Comparison of ENCODE assay signal across 8 cellular contexts in genomic region chr15:51830279-51830806, GRCh38. TPM values are rescaled to one million over a fixed set of nuclear protein-coding genes. Genes with fewer than 3 reads are reported as not detected.
DNase-seq lines count a peak whose midpoint lies in the region; ATAC-seq and TF ChIP-seq lines count a peak whose summit lies in the region.

No MANE protein-coding gene starts in this region.

- CTCF ChIA-PET in activated naive CD4-positive, alpha-beta T cell treated with anti-CD3 and anti-CD28 coated beads, Interleukin-2, amount 10 ng/mL, durations not matched to agents 7 days and 5 days (lab: Charles Lee), result interaction anchor here (0.7 to 1.3 kb wide), 2 partner anchors 9 to 10 kb away, joined by 3 to 4 read pairs; no protein-coding TSS in a partner anchor

- H3K4me3 ChIP-seq in NT2/D1 (ENCODE audit: insufficient read length, low read depth) (peak overlapping the region; percentile 70), choroid plexus epithelial cell (ENCODE audit: low read depth, low read length) (peak overlapping the region; percentile 89), lung (peak overlapping the region; percentile 94), transverse colon (peak overlapping the region; percentile 78 to 95 (median 85))

- TF ChIP-seq EP300 in transverse colon (IDR thresholded peaks at IDR 0.05; ENCODE audit: low read depth), result no peak

- TF ChIP-seq POLR2A in transverse colon (IDR thresholded peaks at IDR 0.05), result no peak

- WGBS in lung, 2 donors, result 0 to 1% methylated on average over 8 of the region's 8 CpGs
- WGBS in transverse colon (ENCODE audit: low coverage in 1 of 2), 2 donors, result 0 to 3% methylated on average over 6 to 8 of the region's 8 CpGs

- H3K9ac ChIP-seq in NT2/D1 (ENCODE audit: insufficient read length, low read depth), result peak overlapping the region; percentile 93

- intact Hi-C loops in transverse colon (cut with DNase I; ENCODE audit: low total_unique reads), result no loop called here

- H3K27me3 Mint-ChIP-seq in activated naive CD4-positive, alpha-beta T cell treated with anti-CD3 and anti-CD28 coated beads, Interleukin-2, amount 10 ng/mL, durations not matched to agents 7 days and 5 days, result peaks cover 10% of the 10 kb centered on the region

- H3K27me3 ChIP-seq in NT2/D1 (ENCODE audit: insufficient read depth, insufficient read length) (no peaks in the 10 kb centered on the region), lung (ENCODE audit: control insufficient read depth, insufficient read depth) (no peaks in the 10 kb centered on the region), transverse colon (no peaks in the 10 kb centered on the region)

- H3K4me1 ChIP-seq in NT2/D1 (ENCODE audit: insufficient read depth, insufficient read length) (no peaks in the 10 kb centered on the region), lung (ENCODE audit: control insufficient read depth in 2 of 2, insufficient read depth in 2 of 2, low read length in 2 of 2) (peaks cover 7 to 12% of the 10 kb centered on the region in 2 donors), transverse colon (peaks cover 10 to 50% (median 29%) of the 10 kb centered on the region in 4 donors)

- H3K36me3 ChIP-seq in NT2/D1 (ENCODE audit: insufficient read depth, insufficient read length, low read length) (no peaks in the 10 kb centered on the region), lung (ENCODE audit: control insufficient read depth in 2 of 2, insufficient read depth in 2 of 2, low read length in 2 of 2) (no peaks in the 10 kb centered on the region), transverse colon (no peaks in the 10 kb centered on the region)

- TF ChIP-seq CTCF in choroid plexus epithelial cell (conservative IDR thresholded peaks at IDR 0.05; ENCODE audit: low read depth, low read length) (no peak), lung (IDR thresholded peaks at IDR 0.05; ENCODE audit: control extremely low read depth, extremely low read depth) (no peak), transverse colon (IDR thresholded peaks at IDR 0.05) (no peak), GM13976 (IDR thresholded peaks at IDR 0.05; ENCODE audit: borderline replicate concordance, control extremely low read depth, extremely low read depth, insufficient read depth, missing control alignments) (no peak)

- DNase-seq in activated naive CD4-positive, alpha-beta T cell treated with anti-CD3 and anti-CD28 coated beads, Interleukin-2, amount 10 ng/mL, durations not matched to agents 7 days and 5 days, result no peak
- no peak for DNase-seq in activated naive CD4-positive, alpha-beta T cell (lab: John Stamatoyannopoulos, UW)
- peak; percentile 9 for DNase-seq in NT2/D1 (ENCODE audit: low read depth, low spot score)
- DNase-seq in choroid plexus epithelial cell (ENCODE audit: low read depth), result peak; percentile 81
- DNase-seq in lung (ENCODE audit: low spot score), result no peak
- DNase-seq in transverse colon, result no peak
- no peak for DNase-seq in GM13976 (ENCODE audit: low spot score)
- no peak for DNase-seq in NCI-H774 (lab: John Stamatoyannopoulos, UW)

- no peaks in the 10 kb centered on the region for H3K9me3 Mint-ChIP-seq in activated naive CD4-positive, alpha-beta T cell treated with anti-CD3 and anti-CD28 coated beads, Interleukin-2, amount 10 ng/mL, durations not matched to agents 7 days and 5 days

- H3K9me3 ChIP-seq in NT2/D1 (ENCODE audit: insufficient read depth, low read length) (no peaks in the 10 kb centered on the region), lung (ENCODE audit: control insufficient read depth in 2 of 2, insufficient read depth in 1 of 2, low read length in 1 of 2) (no peaks in the 10 kb centered on the region), transverse colon (no peaks in the 10 kb centered on the region)

- peak overlapping the region; percentile 89 for H3K4me3 Mint-ChIP-seq in activated naive CD4-positive, alpha-beta T cell treated with anti-CD3 and anti-CD28 coated beads, Interleukin-2, amount 10 ng/mL, durations not matched to agents 7 days and 5 days

- ATAC-seq in lung (ENCODE audit: insufficient read depth, low FRiP score), result no peak

- H3K4me1 Mint-ChIP-seq in activated naive CD4-positive, alpha-beta T cell treated with anti-CD3 and anti-CD28 coated beads, Interleukin-2, amount 10 ng/mL, durations not matched to agents 7 days and 5 days, result peaks cover 43% of the 10 kb centered on the region

- peak overlapping the region; percentile 92 to 98 for H3K27ac ChIP-seq in lung (ENCODE audit: low read depth in 1 of 2, low read length in 1 of 2)
- peak overlapping the region; percentile 90 to 96 (median 94) for H3K27ac ChIP-seq in transverse colon

- in situ Hi-C loops in transverse colon (cut with MboI; ENCODE audit: low pct_ligation_motif_present in 1 of 4, low pct_unique_long_range_greater_than_20kb in 1 of 4, low sequenced_read_pairs in 3 of 4) (no loop called here), GM13976 (cut with MboI; ENCODE audit: low sequenced_read_pairs, unreplicated experiment) (no loop called here)

- peak overlapping the region; percentile 90 for H3K27ac Mint-ChIP-seq in activated naive CD4-positive, alpha-beta T cell treated with anti-CD3 and anti-CD28 coated beads, Interleukin-2, amount 10 ng/mL, durations not matched to agents 7 days and 5 days

- peaks cover 11% of the 10 kb centered on the region for H3K36me3 Mint-ChIP-seq in activated naive CD4-positive, alpha-beta T cell treated with anti-CD3 and anti-CD28 coated beads, Interleukin-2, amount 10 ng/mL, durations not matched to agents 7 days and 5 days

RNA-seq across cellular contexts. Expression of gene TMOD3, which starts 0.9 kb away (rescaled TPM):
- 100 to 1,000 TPM in 1 of 2 donors, 10 to 100 TPM in 1; 65.8 to 108 TPM for total RNA-seq in lung
- polyA plus RNA-seq in lung, result 10 to 100 TPM; 12.4 to 16.4 TPM
- 10 to 100 TPM; 18.7 to 65.8 (median 45.3) TPM for total RNA-seq in transverse colon

Comparison
In these comparisons a context has a peak if more than half of its experiments do, and no peak if none do; other contexts are left out.
1. DNase-seq: peak in NT2/D1 (single experiment) and choroid plexus epithelial cell (single experiment); none in activated naive CD4-positive, alpha-beta T cell treated with anti-CD3 and anti-CD28 coated beads, Interleukin-2, amount 10 ng/mL, durations not matched to agents 7 days and 5 days (single experiment), activated naive CD4-positive, alpha-beta T cell (0 of 4), lung (single experiment), transverse colon (single experiment), GM13976 (single experiment) and NCI-H774 (single experiment).
2. Peak in every context shown above with its lines, with median percentiles within 50 percentile points of each other: H3K4me3 ChIP-seq.